In genomic region chr6:133447924-133448323, GRCh38 we compare ENCODE assay signal across 24 cellular contexts.
DNase-seq lines count a peak whose midpoint lies in the region; ATAC-seq and TF ChIP-seq lines count a peak whose summit lies in the region.
"Had no signal": no experiment of that assay in that cellular context is flagged by ENCODE, and none has a peak within 500 bp of the region (broad histone marks: within the 10 kb centered on the region; RNA-seq: fewer than 3 reads in every experiment).

No MANE protein-coding gene starts in this region.

- H3K4ac ChIP-seq in trophoblast cell (ENCODE audit: low read depth, low read length) = no peak overlapping the region

- H4K20me1 ChIP-seq in fibroblast of lung (ENCODE audit: control insufficient read depth, extremely low read depth, insufficient read depth, low read length) = no peaks in the 10 kb centered on the region

- H2BK5ac ChIP-seq in trophoblast cell (ENCODE audit: low read depth, low read length, poor library complexity) = no peak overlapping the region

- no peak overlapping the region for H2BK12ac ChIP-seq in trophoblast cell (ENCODE audit: low read length)

- ATAC-seq in GM21723 (IDR thresholded peaks at IDR 0.05; ENCODE audit: unreplicated experiment) (no peak), HG03378 (IDR thresholded peaks at IDR 0.05; ENCODE audit: unreplicated experiment) (no peak)
- ATAC-seq: left ventricle myocardium superior; natural killer cell treated with Interleukin-12 subunit alpha and Interleukin-12 subunit beta and Interleukin-15 and Interleukin-18, amount 100 ng/mL, for 72 hours; T-helper 17 cell had no signal

- H3K18ac ChIP-seq in trophoblast cell (ENCODE audit: low read length) = no peak overlapping the region

- no peak overlapping the region for H4K12ac ChIP-seq in trophoblast cell (ENCODE audit: low read depth, low read length)

- TF ChIP-seq POLR2A in spleen (IDR thresholded peaks at IDR 0.05) = no peak

- intact Hi-C loops in spleen (cut with DNase I; ENCODE audit: low total_unique reads) = no loop called here

- H2AFZ ChIP-seq in fibroblast of lung (ENCODE audit: low read length) (no peak overlapping the region), trophoblast cell (ENCODE audit: insufficient read depth, low read length, poor library complexity) (no peak overlapping the region)

- H3K79me1 ChIP-seq in trophoblast cell (ENCODE audit: low read length) = no peaks in the 10 kb centered on the region

- no peak overlapping the region for H3K9ac ChIP-seq in fibroblast of lung (ENCODE audit: insufficient read depth, low read length)
- no peak overlapping the region for H3K9ac ChIP-seq in trophoblast cell (ENCODE audit: low read length)
- H3K9ac ChIP-seq: KMS-11 had no signal

- H2AK5ac ChIP-seq in trophoblast cell (ENCODE audit: low read length) = no peak overlapping the region

- no peak overlapping the region for H4K8ac ChIP-seq in trophoblast cell (ENCODE audit: low read depth, low read length)

- DNase-seq in COLO829 (ENCODE audit: low spot score) = peak; percentile 71
- peak; percentile 83 for DNase-seq in LHCN-M2 (ENCODE audit: low read depth)
- peak; percentile 27 to 74 for DNase-seq in fibroblast of lung (ENCODE audit: low read depth in 2 of 2)
- DNase-seq in trophoblast cell = peak; percentile 25 to 26
- DNase-seq in NCI-H2227 (lab: John Stamatoyannopoulos, UW; ENCODE audit: unreplicated experiment) = no peak
- no peak for DNase-seq in spleen
- DNase-seq: activated CD4-positive, alpha-beta T cell treated with anti-CD3 and anti-CD28 coated beads for 4 hours; activated naive CD4-positive, alpha-beta T cell treated with anti-CD3 and anti-CD28 coated beads for 36 hours; anterior cingulate cortex; CD4-positive, alpha-beta T cell; EL; left ventricle myocardium superior; MV-4-11; NCI-H2171 treated with DMSO at 0.1 percent for 48 hours; NCI-H526; ovary; stomach; T-helper 17 cell had no signal

- no peak overlapping the region for H2BK120ac ChIP-seq in trophoblast cell (ENCODE audit: insufficient read depth, low read length, poor library complexity)

- H3K9me3 ChIP-seq in fibroblast of lung (ENCODE audit: control insufficient read depth, insufficient read depth, low read depth, low read length) = no peaks in the 10 kb centered on the region
- no peaks in the 10 kb centered on the region for H3K9me3 ChIP-seq in trophoblast cell (ENCODE audit: insufficient read depth, low read depth, low read length)
- H3K9me3 ChIP-seq in spleen = no peaks in the 10 kb centered on the region
- H3K9me3 ChIP-seq: ovary, SJCRH30, stomach, tibial nerve had no signal

- H3K27me3 ChIP-seq in fibroblast of lung (ENCODE audit: control insufficient read depth, insufficient read depth, low read length) (no peaks in the 10 kb centered on the region), trophoblast cell (ENCODE audit: insufficient read depth, low read length) (no peaks in the 10 kb centered on the region), spleen (replicated peaks in 1 of 7) (no peaks in the 10 kb centered on the region)
- H3K27me3 ChIP-seq: ovary, SJCRH30, stomach, tibial nerve had no signal

- H4K91ac ChIP-seq in trophoblast cell (ENCODE audit: low read depth, low read length) = no peak overlapping the region

- no peaks in the 10 kb centered on the region for H3K79me2 ChIP-seq in fibroblast of lung (ENCODE audit: control insufficient read depth, insufficient read depth, low read length)
- H3K79me2 ChIP-seq in trophoblast cell (ENCODE audit: control insufficient read depth, insufficient read depth, low read length, poor library complexity) = no peaks in the 10 kb centered on the region

- H3K14ac ChIP-seq in trophoblast cell (ENCODE audit: low read length) = no peak overlapping the region

- no peak overlapping the region for H3K23ac ChIP-seq in trophoblast cell (ENCODE audit: low read length)

- H3K4me2 ChIP-seq in fibroblast of lung (ENCODE audit: extremely low read depth, insufficient read depth, low read length) (no peak overlapping the region), trophoblast cell (ENCODE audit: low read length) (no peak overlapping the region)
- H3K4me2 ChIP-seq: KMS-11 had no signal

- H3K4me1 ChIP-seq in fibroblast of lung (ENCODE audit: control insufficient read depth, extremely low read depth, insufficient read depth, low read length) (no peaks in the 10 kb centered on the region), trophoblast cell (ENCODE audit: control insufficient read depth in 1 of 2, insufficient read depth in 2 of 2, low read length in 2 of 2) (no peaks in the 10 kb centered on the region), spleen (no peaks in the 10 kb centered on the region)
- H3K4me1 ChIP-seq: SJCRH30, stomach, tibial nerve had no signal

- TF ChIP-seq CTCF in fibroblast of lung (conservative IDR thresholded peaks at IDR 0.05 in 1 of 2, IDR thresholded peaks at IDR 0.05 in 1 of 2; ENCODE audit: low read depth in 1 of 2, low read length in 2 of 2) (no peak), spleen (IDR thresholded peaks at IDR 0.05 in 8 of 11, conservative IDR thresholded peaks at IDR 0.05 in 3 of 11) (no peak)

- H3K27ac ChIP-seq in fibroblast of lung (ENCODE audit: insufficient read depth, low read length) (no peak overlapping the region), trophoblast cell (ENCODE audit: low read depth, low read length) (no peak overlapping the region), spleen (no peak overlapping the region)
- H3K27ac ChIP-seq: KMS-11, ovary, SJCRH30, stomach, tibial nerve had no signal

- no peaks in the 10 kb centered on the region for H3K36me3 ChIP-seq in fibroblast of lung (ENCODE audit: control insufficient read depth, insufficient read depth, low read length)
- no peaks in the 10 kb centered on the region for H3K36me3 ChIP-seq in trophoblast cell (ENCODE audit: control insufficient read depth in 1 of 2, insufficient read depth in 2 of 2, low read length in 2 of 2)
- no peaks in the 10 kb centered on the region for H3K36me3 ChIP-seq in spleen
- H3K36me3 ChIP-seq: ovary, SJCRH30, stomach, tibial nerve had no signal

- no peak overlapping the region for H3K4me3 ChIP-seq in fibroblast of lung (replicated peaks in 1 of 4; ENCODE audit: control extremely low read depth in 1 of 4, insufficient read depth in 1 of 4, low read depth in 3 of 4, low read length in 4 of 4)
- no peak overlapping the region for H3K4me3 ChIP-seq in trophoblast cell (ENCODE audit: low read depth, low read length)
- H3K4me3 ChIP-seq in spleen = no peak overlapping the region
- H3K4me3 ChIP-seq: ovary, SJCRH30, stomach, tibial nerve had no signal

Comparison
In these comparisons a context has a peak if more than half of its experiments do, and no peak if none do; other contexts are left out.
1. DNase-seq: peak in COLO829 (single experiment), LHCN-M2 (single experiment), fibroblast of lung (2 of 2) and trophoblast cell (2 of 2); none in NCI-H2227 (single experiment) and spleen (single experiment).